8 cellular contexts compared by ENCODE assay signal in genomic region chr5:43609752-43610151, GRCh38.
DNase-seq lines count a peak whose midpoint lies in the region; ATAC-seq and TF ChIP-seq lines count a peak whose summit lies in the region.

No MANE protein-coding gene starts in this region.

- DNase-seq in GM12865 (ENCODE audit: low read depth) (peak; percentile 58), KBM-7 (peak; percentile 35), foreskin fibroblast (peak in 1 of 2 donors; percentile 19), GM03348 (ENCODE audit: low spot score) (no peak), iPS-NIHi7 (ENCODE audit: extremely low spot score) (no peak), NCI-H2081 treated with DMSO at 0.1 percent for 48 hours (lab: John Stamatoyannopoulos, UW) (no peak)

- TF ChIP-seq CTCF in GM12865 (IDR thresholded peaks at IDR 0.05; ENCODE audit: insufficient read depth, low read depth, low read length, missing control alignments) (peak; percentile 43), foreskin fibroblast (IDR thresholded peaks at IDR 0.05; ENCODE audit: low read depth, low read length) (peak; percentile 16)

- H3K4me3 ChIP-seq in GM12865 (ENCODE audit: low read depth, low read length) (no peak overlapping the region), foreskin fibroblast (ENCODE audit: low read depth in 1 of 2, low read length in 2 of 2) (no peak overlapping the region)

- in situ Hi-C loops in KBM-7 (cut with MboI; ENCODE audit: low pct_unique_long_range_greater_than_20kb, low sequenced_read_pairs) = no loop called here

- ATAC-seq in GM21423 (IDR thresholded peaks at IDR 0.05; ENCODE audit: unreplicated experiment) (peak; percentile 66), HG03039 (IDR thresholded peaks at IDR 0.05; ENCODE audit: unreplicated experiment) (no peak)

Comparison
In these comparisons a context has a peak if more than half of its experiments do, and no peak if none do; other contexts are left out.
1. DNase-seq: peak in GM12865 (single experiment) and KBM-7 (single experiment); none in GM03348 (single experiment), iPS-NIHi7 (single experiment) and NCI-H2081 treated with DMSO at 0.1 percent for 48 hours (single experiment).